ENCODE assay signal across 8 cellular contexts in the genomic region with DNA sequence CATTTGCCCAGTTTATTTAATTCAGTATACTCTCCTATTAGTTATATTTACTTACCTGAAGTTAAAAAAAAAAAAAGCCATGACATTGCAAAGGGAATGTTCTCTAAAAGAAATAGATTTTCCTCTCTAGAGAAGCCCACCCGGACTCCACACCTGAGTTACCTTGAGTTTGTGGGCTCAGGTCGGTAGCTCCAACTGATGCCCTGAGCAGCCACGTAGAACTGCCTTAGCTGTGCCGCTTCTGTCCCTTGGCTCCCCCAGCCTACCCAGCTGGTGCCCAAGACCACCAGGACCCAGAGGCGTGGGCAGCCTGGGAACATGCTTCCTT. TPM values are rescaled to one million over a fixed set of nuclear protein-coding genes. Genes with fewer than 3 reads are reported as not detected.
DNase-seq lines count a peak whose midpoint lies in the region; ATAC-seq and TF ChIP-seq lines count a peak whose summit lies in the region.

No MANE protein-coding gene starts in this region.

- H3K27ac ChIP-seq in colonic mucosa (no peak overlapping the region), rectal smooth muscle tissue (ENCODE audit: low read depth, low read length) (no peak overlapping the region), adrenal gland (no peak overlapping the region)

- H3K36me3 ChIP-seq in colonic mucosa, result no peaks in the 10 kb centered on the region
- no peaks in the 10 kb centered on the region for H3K36me3 ChIP-seq in rectal smooth muscle tissue (ENCODE audit: control insufficient read depth, insufficient read depth, low read length)
- H3K36me3 ChIP-seq in adrenal gland (replicated peaks in 1 of 2), result no peaks in the 10 kb centered on the region

- H3K9ac ChIP-seq in colonic mucosa (ENCODE audit: low read depth in 2 of 2, low read length in 2 of 2) (peak overlapping the region; percentile 8 to 35), rectal smooth muscle tissue (ENCODE audit: low read length) (no peak overlapping the region)

- no peaks in the 10 kb centered on the region for H3K27me3 ChIP-seq in colonic mucosa
- no peaks in the 10 kb centered on the region for H3K27me3 ChIP-seq in rectal smooth muscle tissue (ENCODE audit: control insufficient read depth, insufficient read depth, low read length)
- H3K27me3 ChIP-seq in adrenal gland, result peaks cover 13% of the 10 kb centered on the region

- no peaks in the 10 kb centered on the region for H3K4me1 ChIP-seq in colonic mucosa
- H3K4me1 ChIP-seq in rectal smooth muscle tissue (ENCODE audit: control insufficient read depth, insufficient read depth, low read length), result peaks cover 2% of the 10 kb centered on the region
- H3K4me1 ChIP-seq in adrenal gland (replicated peaks in 1 of 2), result peaks cover 0 to 9% of the 10 kb centered on the region in 2 donors

- TF ChIP-seq CTCF in colonic mucosa (IDR thresholded peaks at IDR 0.05) (no peak), adrenal gland (IDR thresholded peaks at IDR 0.05) (no peak)

- intact Hi-C loops in colonic mucosa (cut with DNase I) (no loop called here), adrenal gland (cut with DNase I) (loop anchor here in 1 of 2 donors (10.0 kb wide), 1 partner anchor 229 kb away; no protein-coding TSS in a partner anchor)

- 16 to 23% (median 20%) methylated on average over 4 to 5 of the region's 5 CpGs for WGBS in adrenal gland, 4 donors

- ATAC-seq in GM21360 (IDR thresholded peaks at IDR 0.05; ENCODE audit: unreplicated experiment), result peak; percentile 18
- peak; percentile 31 for ATAC-seq in HG03442 (IDR thresholded peaks at IDR 0.05; ENCODE audit: unreplicated experiment)

- no peak for TF ChIP-seq POLR2A in adrenal gland (IDR thresholded peaks at IDR 0.05)

- CTCF ChIA-PET in HEK293T (lab: Yijun Ruan, JAX), result interaction anchor here (1.3 to 1.7 kb wide), 2 partner anchors 9 to 10 kb away, joined by 5 to 6 read pairs; no protein-coding TSS in a partner anchor

- POLR2A ChIA-PET in HEK293T (lab: Yijun Ruan, JAX), result no interaction called here

- no peaks in the 10 kb centered on the region for H3K9me3 ChIP-seq in colonic mucosa
- no peaks in the 10 kb centered on the region for H3K9me3 ChIP-seq in adrenal gland (replicated peaks in 1 of 3)

- H3K4me3 ChIP-seq in colonic mucosa (no peak overlapping the region), rectal smooth muscle tissue (ENCODE audit: low read length) (peak overlapping the region; percentile 46), adrenal gland (no peak overlapping the region)

- DNase-seq in colonic mucosa (no peak), adrenal gland (no peak), HuH-7.5 (ENCODE audit: low spot score) (no peak), iPS-NIHi11 (ENCODE audit: low spot score) (no peak), HEK293T (ENCODE audit: extremely low spot score) (no peak)

TF ChIP-seq in HEK293T, 16 proteins besides CTCF, POLR2A, EP300 and RAD21:
- TF ChIP-seq LEF1 (IDR thresholded peaks at IDR 0.05; ENCODE audit: borderline replicate concordance) (no peak), L3MBTL2 (conservative IDR thresholded peaks at IDR 0.05) (no peak), FOXA1 (IDR thresholded peaks at IDR 0.05) (no peak), FOXM1 (IDR thresholded peaks at IDR 0.05; ENCODE audit: borderline replicate concordance) (no peak), FOXK2 (IDR thresholded peaks at IDR 0.05) (no peak), ARNT (IDR thresholded peaks at IDR 0.05) (no peak), TARDBP (IDR thresholded peaks at IDR 0.05) (no peak), ZNF384 (IDR thresholded peaks at IDR 0.05) (no peak), CTBP1 (IDR thresholded peaks at IDR 0.05; ENCODE audit: borderline replicate concordance) (no peak), BHLHE40 (IDR thresholded peaks at IDR 0.05; ENCODE audit: borderline replicate concordance) (no peak), ELF4 (IDR thresholded peaks at IDR 0.05) (no peak)

RNA-seq across cellular contexts. Expression of gene F5, which starts 0.2 kb away (rescaled TPM):
- under 1 TPM; 0.24 to 0.54 TPM for total RNA-seq in colonic mucosa
- under 1 TPM in 4 of 8 donors, not detected in 4; under 0.01 to 0.39 (median 0.11) TPM for total RNA-seq in adrenal gland
- under 1 TPM; 0.13 to 0.88 (median 0.64) TPM for polyA plus RNA-seq in adrenal gland

RNA-seq across cellular contexts. Expression of gene SELP, which starts 43.9 kb away (rescaled TPM):
- total RNA-seq in colonic mucosa (1 to 10 TPM; 2.6 to 3.3 TPM), adrenal gland (10 to 100 TPM in 2 of 8 donors, 1 to 10 TPM in 6; 2.3 to 10.9 (median 4.2) TPM)
- polyA plus RNA-seq in adrenal gland, result 1 to 10 TPM; 1.6 to 5.1 (median 3.3) TPM
